Comparison of ENCODE assay signal across 17 cellular contexts in genomic region chr1:228318823-228319241, GRCh38.
"Had no signal": no experiment of that assay in that cellular context is flagged by ENCODE, and none has a peak within 500 bp of the region (broad histone marks: within the 10 kb centered on the region; RNA-seq: fewer than 3 reads in every experiment).

No MANE protein-coding gene starts in this region.

- H3K27me3 ChIP-seq: body of pancreas, SJSA1, vagina had no signal

- H3K27ac Mint-ChIP-seq: activated CD4-positive, alpha-beta T cell treated with anti-CD3 and anti-CD28 coated beads, Interleukin-2, amount 10 ng/mL, durations not matched to agents 7 days and 5 days; activated naive CD4-positive, alpha-beta T cell treated with anti-CD3 and anti-CD28 coated beads, Interleukin-2, amount 50 U/mL, for 24 hours; activated T-helper 17 cell treated with anti-CD3 and anti-CD28 coated beads, Interleukin-2, amount 50 U/mL, for 72 hours; stimulated activated naive CD8-positive, alpha-beta T cell treated with anti-CD3 and anti-CD28 coated beads, Interleukin-15, Interleukin-2, amounts not matched to agents 100 ng/mL and 50 ng/mL, for 24 hours; T-helper 2 cell treated with Interferon-gamma antibody and Interleukin-4, amounts not matched to agents 5 μg/mL and 100 μg/mL, for 36 hours had no signal

- H3K4me3 ChIP-seq: body of pancreas, SJSA1, thoracic aorta, vagina had no signal

- H3K9me3 Mint-ChIP-seq: activated CD4-positive, alpha-beta T cell treated with anti-CD3 and anti-CD28 coated beads, Interleukin-2, amount 10 ng/mL, durations not matched to agents 7 days and 5 days; activated naive CD4-positive, alpha-beta T cell treated with anti-CD3 and anti-CD28 coated beads, Interleukin-2, amount 50 U/mL, for 24 hours; activated T-helper 17 cell treated with anti-CD3 and anti-CD28 coated beads, Interleukin-2, amount 50 U/mL, for 72 hours; central memory CD8-positive, alpha-beta T cell; stimulated activated naive CD8-positive, alpha-beta T cell treated with anti-CD3 and anti-CD28 coated beads, Interleukin-15, Interleukin-2, amounts not matched to agents 100 ng/mL and 50 ng/mL, for 24 hours; T-helper 2 cell treated with Interferon-gamma antibody and Interleukin-4, amounts not matched to agents 5 μg/mL and 100 μg/mL, for 36 hours had no signal

- H3K9me3 ChIP-seq: body of pancreas, thoracic aorta, vagina had no signal

- H3K36me3 ChIP-seq: SJSA1, thoracic aorta had no signal

- H3K27me3 Mint-ChIP-seq: activated CD4-positive, alpha-beta T cell treated with anti-CD3 and anti-CD28 coated beads, Interleukin-2, amount 10 ng/mL, durations not matched to agents 7 days and 5 days; activated naive CD4-positive, alpha-beta T cell treated with anti-CD3 and anti-CD28 coated beads, Interleukin-2, amount 50 U/mL, for 24 hours; activated T-helper 17 cell treated with anti-CD3 and anti-CD28 coated beads, Interleukin-2, amount 50 U/mL, for 72 hours; central memory CD8-positive, alpha-beta T cell; stimulated activated naive CD8-positive, alpha-beta T cell treated with anti-CD3 and anti-CD28 coated beads, Interleukin-15, Interleukin-2, amounts not matched to agents 100 ng/mL and 50 ng/mL, for 24 hours had no signal

- ATAC-seq: activated T-helper 17 cell treated with anti-CD3 and anti-CD28 coated beads, Interleukin-2, amount 50 U/mL, for 72 hours; body of pancreas; right cardiac atrium had no signal

- H3K4me1 Mint-ChIP-seq: activated CD4-positive, alpha-beta T cell treated with anti-CD3 and anti-CD28 coated beads, Interleukin-2, amount 10 ng/mL, durations not matched to agents 7 days and 5 days; activated naive CD4-positive, alpha-beta T cell treated with anti-CD3 and anti-CD28 coated beads, Interleukin-2, amount 50 U/mL, for 24 hours; activated T-helper 17 cell treated with anti-CD3 and anti-CD28 coated beads, Interleukin-2, amount 50 U/mL, for 72 hours; central memory CD8-positive, alpha-beta T cell had no signal

- H3K4me3 Mint-ChIP-seq: activated CD4-positive, alpha-beta T cell treated with anti-CD3 and anti-CD28 coated beads, Interleukin-2, amount 10 ng/mL, durations not matched to agents 7 days and 5 days; activated naive CD4-positive, alpha-beta T cell treated with anti-CD3 and anti-CD28 coated beads, Interleukin-2, amount 50 U/mL, for 24 hours; activated T-helper 17 cell treated with anti-CD3 and anti-CD28 coated beads, Interleukin-2, amount 50 U/mL, for 72 hours; central memory CD8-positive, alpha-beta T cell; stimulated activated naive CD8-positive, alpha-beta T cell treated with anti-CD3 and anti-CD28 coated beads, Interleukin-15, Interleukin-2, amounts not matched to agents 100 ng/mL and 50 ng/mL, for 24 hours; T-helper 2 cell treated with Interferon-gamma antibody and Interleukin-4, amounts not matched to agents 5 μg/mL and 100 μg/mL, for 36 hours had no signal

- H3K27ac ChIP-seq: body of pancreas, epithelial cell of prostate, SJSA1, thoracic aorta, vagina had no signal

- H3K4me1 ChIP-seq: SJSA1, vagina had no signal

- DNase-seq: activated CD4-positive, alpha-beta T cell treated with anti-CD3 and anti-CD28 coated beads, Interleukin-2, amount 10 ng/mL, durations not matched to agents 7 days and 5 days; activated CD8-positive, alpha-beta memory T cell treated with anti-CD3 and anti-CD28 coated beads, Interleukin-2, amount 50 U/mL, for 48 hours; amygdala; effector memory CD4-positive, alpha-beta T cell; foreskin melanocyte; SW 1271 had no signal
